Comparison of ENCODE assay signal across 8 cellular contexts in genomic region chr1:226679853-226680516, GRCh38. TPM values are rescaled to one million over a fixed set of nuclear protein-coding genes. Genes with fewer than 3 reads are reported as not detected.
DNase-seq lines count a peak whose midpoint lies in the region; TF ChIP-seq lines count a peak whose summit lies in the region.

No MANE protein-coding gene starts in this region.

- H3K27me3 ChIP-seq in HUES64 (ENCODE audit: insufficient read depth, low read length) (peaks cover 44% of the 10 kb centered on the region), colonic mucosa (no peaks in the 10 kb centered on the region)

- DNase-seq in NCI-H748 (lab: John Stamatoyannopoulos, UW; ENCODE audit: unreplicated experiment) (peak; percentile 32), NCI-H748 treated with DMSO at 0.1 percent for 48 hours (lab: John Stamatoyannopoulos, UW) (no peak), colonic mucosa (peak; percentile 87), kidney tubule cell (ENCODE audit: low spot score) (peak; percentile 48), HuH-7.5 (ENCODE audit: low spot score) (no peak)
- peak; percentile 75 to 83 for DNase-seq in activated CD4-positive, alpha-beta T cell treated with anti-CD3 and anti-CD28 coated beads for 4 hours
- DNase-seq in stimulated activated CD4-positive, alpha-beta T cell treated with anti-CD3 and anti-CD28 coated beads, Interleukin-15, amount 100 ng/mL, for 24 hours: peak; percentile 86

- H3K36me3 ChIP-seq in HUES64 (ENCODE audit: insufficient read depth, low read length): no peaks in the 10 kb centered on the region
- H3K36me3 ChIP-seq in colonic mucosa: no peaks in the 10 kb centered on the region

- H3K4me3 ChIP-seq in HUES64 (ENCODE audit: low read length) (peak overlapping the region; percentile 51), colonic mucosa (peak overlapping the region; percentile 8)

- H3K27ac ChIP-seq in HUES64 (ENCODE audit: low read depth, low read length) (peak overlapping the region; percentile 75; the same call in 1 of the 2 replicates), colonic mucosa (peak overlapping the region; percentile 59)

- H3K4me1 ChIP-seq in HUES64 (ENCODE audit: insufficient read depth, low read length) (peaks cover 34% of the 10 kb centered on the region), colonic mucosa (no peaks in the 10 kb centered on the region)

- WGBS in HUES64: 4% methylated on average over 22 of the region's 22 CpGs

- H3K9me3 ChIP-seq in HUES64 (ENCODE audit: insufficient read depth, low read depth, low read length) (no peaks in the 10 kb centered on the region), colonic mucosa (no peaks in the 10 kb centered on the region)

- intact Hi-C loops in colonic mucosa (cut with DNase I): no loop called here

- no peak for TF ChIP-seq CTCF in colonic mucosa (IDR thresholded peaks at IDR 0.05)

- H3K9ac ChIP-seq in HUES64 (ENCODE audit: low read depth, low read length): peak overlapping the region; percentile 70
- H3K9ac ChIP-seq in colonic mucosa (ENCODE audit: low read depth in 2 of 2, low read length in 2 of 2): peak overlapping the region; percentile 17 to 66

RNA-seq across cellular contexts. Expression of gene ITPKB, which starts 59.1 kb away (rescaled TPM):
- polyA plus RNA-seq in HUES64 (2013, experiment 1 of 2): 7.0 TPM
- 8.5 TPM for polyA plus RNA-seq in HUES64 (2013, experiment 2 of 2)
- 10 to 100 TPM; 11.6 to 16.9 TPM for total RNA-seq in colonic mucosa

Comparison
In these comparisons a context has a peak if more than half of its experiments do, and no peak if none do; other contexts are left out.
1. DNase-seq: peak in NCI-H748 (single experiment), activated CD4-positive, alpha-beta T cell treated with anti-CD3 and anti-CD28 coated beads for 4 hours (2 of 2), colonic mucosa (single experiment), kidney tubule cell (single experiment) and stimulated activated CD4-positive, alpha-beta T cell treated with anti-CD3 and anti-CD28 coated beads, Interleukin-15, amount 100 ng/mL, for 24 hours (single experiment); none in NCI-H748 treated with DMSO at 0.1 percent for 48 hours (single experiment) and HuH-7.5 (single experiment).